35 cellular contexts compared by ENCODE assay signal in the genomic region with DNA sequence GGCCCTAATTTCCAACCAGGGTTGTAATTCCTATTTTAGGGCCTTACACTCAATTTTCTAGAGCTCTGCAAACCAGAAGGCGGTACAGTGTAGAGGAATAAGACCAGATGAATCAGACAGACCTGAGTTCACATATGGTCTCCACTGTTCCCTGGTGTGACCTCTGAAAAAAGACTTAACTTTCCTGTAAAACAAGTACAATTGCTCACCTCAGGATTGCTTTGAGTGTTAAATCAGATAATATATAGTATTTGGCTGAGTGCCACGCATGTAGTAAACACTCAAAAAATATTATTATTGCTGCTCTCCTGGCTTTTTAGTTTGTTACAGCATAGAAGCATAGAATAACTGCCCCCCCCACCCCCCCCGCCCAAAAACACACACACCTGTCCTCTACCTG.
"Had no signal": no experiment of that assay in that cellular context is flagged by ENCODE, and none has a peak within 500 bp of the region (broad histone marks: within the 10 kb centered on the region; RNA-seq: fewer than 3 reads in every experiment).

No MANE protein-coding gene starts in this region.

- H3K27ac ChIP-seq: brain microvascular endothelial cell, cardiac muscle cell, colonic mucosa, heart right ventricle had no signal

- H3K4me1 ChIP-seq: colonic mucosa, heart right ventricle had no signal

- FAIRE-seq: astrocyte, endometrium, frontal cortex had no signal

- ATAC-seq: activated T-helper 17 cell treated with anti-CD3 and anti-CD28 coated beads, Interleukin-2, amount 50 U/mL, for 72 hours; heart right ventricle; T-helper 17 cell had no signal

- H3K79me2 ChIP-seq: hepatocyte had no signal

- H3K27ac Mint-ChIP-seq: activated CD4-positive, alpha-beta memory T cell treated with anti-CD3 and anti-CD28 coated beads, Interleukin-2, amount 10 ng/mL, durations not matched to agents 7 days and 5 days; activated naive CD8-positive, alpha-beta T cell; activated T-cell treated with anti-CD3 and anti-CD28 coated beads, Interleukin-2, amount 50 U/mL, for 24 hours; activated T-helper 17 cell treated with anti-CD3 and anti-CD28 coated beads, Interleukin-2, amount 50 U/mL, for 72 hours; T-helper 17 cell; T-helper 2 cell treated with Interferon-gamma antibody and Interleukin-4, amounts not matched to agents 5 μg/mL and 100 μg/mL, for 36 hours had no signal

- H3K27me3 Mint-ChIP-seq: activated CD4-positive, alpha-beta T cell treated with anti-CD3 and anti-CD28 coated beads, Interleukin-2, amount 10 ng/mL, durations not matched to agents 7 days and 5 days; activated naive CD8-positive, alpha-beta T cell; activated T-cell treated with anti-CD3 and anti-CD28 coated beads, Interleukin-2, amount 50 U/mL, for 24 hours; activated T-helper 17 cell treated with anti-CD3 and anti-CD28 coated beads, Interleukin-2, amount 50 U/mL, for 72 hours; T-helper 17 cell had no signal

- DNase-seq: activated CD4-positive, alpha-beta memory T cell treated with anti-CD3 and anti-CD28 coated beads, Interleukin-2, amount 10 ng/mL, durations not matched to agents 7 days and 5 days; activated CD4-positive, alpha-beta T cell treated with anti-CD3 and anti-CD28 coated beads for 4 hours; activated CD4-positive, alpha-beta T cell treated with anti-CD3 and anti-CD28 coated beads, Interleukin-2, amount 10 ng/mL, durations not matched to agents 7 days and 5 days; activated CD4-positive, alpha-beta T cell treated with anti-CD3 and anti-CD28 coated beads, Interleukin-2, amount 50 U/mL, for 4 hours; activated CD4-positive, CD25-positive, alpha-beta regulatory T cell; activated CD4-positive, CD25-positive, alpha-beta regulatory T cell treated with anti-CD3 and anti-CD28 coated beads, Interleukin-2, amount 50 U/mL, for 72 hours; activated CD8-positive, alpha-beta memory T cell treated with anti-CD3 and anti-CD28 coated beads, Interleukin-2, amount 50 U/mL, for 48 hours; activated effector memory CD4-positive, alpha-beta T cell treated with Interleukin-2 at 50 U/mL for 16 hours; activated gamma-delta T cell treated with Interleukin-2 at 50 U/mL for 16 hours; activated naive CD4-positive, alpha-beta T cell treated with anti-CD3 and anti-CD28 coated beads, Interleukin-2, amount 50 U/mL, for 16 hours; activated naive CD4-positive, alpha-beta T cell treated with Interleukin-2 at 50 U/mL for 16 hours; activated T-cell treated with anti-CD3 and anti-CD28 coated beads for 4 hours; activated T-cell treated with anti-CD3 and anti-CD28 coated beads, Interleukin-2, amount 50 U/mL, for 24 hours; amniotic stem cell; anterior cingulate cortex; brain microvascular endothelial cell; central memory CD4-positive, alpha-beta T cell; cerebellar nuclear complex; colonic mucosa; effector CD8-positive, alpha-beta T cell; erythroblast; foreskin fibroblast; heart right ventricle; SW 1271; T-helper 1 cell; T-helper 17 cell; T1000 had no signal

- H3K4me3 Mint-ChIP-seq: activated CD4-positive, alpha-beta memory T cell treated with anti-CD3 and anti-CD28 coated beads, Interleukin-2, amount 10 ng/mL, durations not matched to agents 7 days and 5 days; activated CD4-positive, alpha-beta T cell treated with anti-CD3 and anti-CD28 coated beads, Interleukin-2, amount 10 ng/mL, durations not matched to agents 7 days and 5 days; activated naive CD8-positive, alpha-beta T cell; activated T-cell treated with anti-CD3 and anti-CD28 coated beads, Interleukin-2, amount 50 U/mL, for 24 hours; activated T-helper 17 cell treated with anti-CD3 and anti-CD28 coated beads, Interleukin-2, amount 50 U/mL, for 72 hours; T-helper 17 cell; T-helper 2 cell treated with Interferon-gamma antibody and Interleukin-4, amounts not matched to agents 5 μg/mL and 100 μg/mL, for 36 hours had no signal

- H3K9me3 ChIP-seq: colonic mucosa had no signal

- H3K4me2 ChIP-seq: hepatocyte had no signal

- H3K27me3 ChIP-seq: cardiac muscle cell, colonic mucosa, heart right ventricle, hepatocyte had no signal

- H3K9me3 Mint-ChIP-seq: activated T-cell treated with anti-CD3 and anti-CD28 coated beads, Interleukin-2, amount 50 U/mL, for 24 hours had no signal

- H3K36me3 ChIP-seq: brain microvascular endothelial cell, cardiac muscle cell, colonic mucosa, heart right ventricle had no signal

- H3K4me1 Mint-ChIP-seq: activated CD4-positive, alpha-beta T cell treated with anti-CD3 and anti-CD28 coated beads, Interleukin-2, amount 10 ng/mL, durations not matched to agents 7 days and 5 days; activated T-helper 17 cell treated with anti-CD3 and anti-CD28 coated beads, Interleukin-2, amount 50 U/mL, for 72 hours; T-helper 17 cell had no signal

- H2AFZ ChIP-seq: hepatocyte had no signal

- H3K4me3 ChIP-seq: cardiac muscle cell, colonic mucosa, heart right ventricle, hepatocyte had no signal
